ENCODE assay signal across 7 cellular contexts in the genomic region with DNA sequence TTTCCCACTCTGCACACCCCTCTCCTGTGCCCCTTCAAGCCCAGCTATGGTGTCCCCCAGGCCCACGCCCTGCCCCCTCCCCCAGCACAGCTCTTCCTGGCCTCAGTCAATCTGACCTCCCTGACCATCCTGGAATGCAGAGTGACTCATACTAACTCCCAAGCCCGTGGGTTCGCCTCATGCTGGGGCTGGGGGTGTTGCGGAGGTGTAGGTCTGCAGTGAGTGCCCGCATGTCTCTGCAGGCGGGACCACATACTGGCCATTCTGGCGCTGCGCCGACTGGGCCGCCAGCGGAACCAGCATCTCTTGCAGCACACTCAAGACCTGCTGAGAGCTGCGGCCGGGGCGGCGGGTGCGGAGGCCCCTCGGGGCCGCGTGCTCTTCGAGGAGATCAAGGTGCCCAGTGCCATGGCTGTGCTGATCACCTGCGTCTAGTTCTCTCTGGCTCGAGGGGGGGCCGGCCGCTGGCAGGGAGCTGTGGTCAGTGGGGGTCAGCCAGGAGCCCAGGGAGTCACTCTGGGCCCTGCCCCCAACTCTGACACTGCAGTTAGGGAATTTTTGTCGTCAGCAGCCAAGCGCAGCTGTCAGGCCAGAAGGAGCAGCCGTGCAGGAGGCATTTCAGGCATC. TPM values are rescaled to one million over a fixed set of nuclear protein-coding genes. Genes with fewer than 3 reads are reported as not detected.
DNase-seq lines count a peak whose midpoint lies in the region; ATAC-seq and TF ChIP-seq lines count a peak whose summit lies in the region.
"Had no signal": no experiment of that assay in that cellular context is flagged by ENCODE, and none has a peak within 500 bp of the region (broad histone marks: within the 10 kb centered on the region; RNA-seq: fewer than 3 reads in every experiment).

No MANE protein-coding gene starts in this region.

- intact Hi-C loops in mucosa of descending colon (cut with DNase I, micrococcal nuclease), result loop anchor here in 1 of 2 donors (5.0 to 10.0 kb wide), 2 partner anchors 75 to 182 kb away; no protein-coding TSS in a partner anchor

- H3K9ac ChIP-seq in adipocyte (ENCODE audit: low read length), result peak overlapping the region; percentile 62

- H3K27me3 ChIP-seq in adipocyte (replicated peaks; ENCODE audit: control insufficient read depth, insufficient read depth, low read length), result peaks cover under 1% of the 10 kb centered on the region

- no peaks in the 10 kb centered on the region for H3K36me3 ChIP-seq in adipocyte (ENCODE audit: control insufficient read depth, insufficient read depth, low read length, severe bottlenecking)
- no peaks in the 10 kb centered on the region for H3K36me3 ChIP-seq in mucosa of descending colon (ENCODE audit: low read depth)

- no peak for TF ChIP-seq CTCF in mucosa of descending colon (IDR thresholded peaks at IDR 0.05)

- no peaks in the 10 kb centered on the region for H3K9me3 ChIP-seq in adipocyte (ENCODE audit: control insufficient read depth, low read length)
- H3K9me3 ChIP-seq in mucosa of descending colon, result no peaks in the 10 kb centered on the region

- peaks cover 32% of the 10 kb centered on the region for H3K4me1 ChIP-seq in adipocyte (ENCODE audit: control insufficient read depth, insufficient read depth, low read length)
- H3K4me1 ChIP-seq in mucosa of descending colon (ENCODE audit: low read depth), result peaks cover 9% of the 10 kb centered on the region

- DNase-seq in EH (ENCODE audit: low read depth) (peak; percentile 89), adipocyte (ENCODE audit: low read depth) (no peak), mucosa of descending colon (peak in 2 of 3 donors; percentile 50), HT-29 (ENCODE audit: low spot score) (no peak), GM19238 (ENCODE audit: insufficient read length, low spot score) (no peak), DMS53 (lab: John Stamatoyannopoulos, UW) (no peak)
- DNase-seq: naive thymus-derived CD8-positive, alpha-beta T cell had no signal

- H3K4me3 ChIP-seq in adipocyte (ENCODE audit: low read length), result peak overlapping the region; percentile 54
- H3K4me3 ChIP-seq in mucosa of descending colon, result no peak overlapping the region

- no peak for ATAC-seq in mucosa of descending colon
- ATAC-seq: naive thymus-derived CD8-positive, alpha-beta T cell had no signal

RNA-seq across cellular contexts. Expression of a gene that starts 13.4 kb away (rescaled TPM):
- total RNA-seq in mucosa of descending colon, result 10 to 100 TPM; 22.0 to 67.4 (median 40.2) TPM
- total RNA-seq in HT-29 (2014; rRNA removed; shearing (Covaris generic)), result 145 and 168 TPM in 2 replicates

RNA-seq across cellular contexts. Expression of a gene that starts 15.4 kb away (rescaled TPM):
- total RNA-seq in mucosa of descending colon, result 10 to 100 TPM; 16.7 to 29.1 (median 26.1) TPM
- total RNA-seq in HT-29 (2014; rRNA removed; shearing (Covaris generic)), result 3.9 and 6.2 TPM in 2 replicates
- total RNA-seq: naive thymus-derived CD8-positive, alpha-beta T cell had no signal

RNA-seq across cellular contexts. Expression of a gene that starts 25.9 kb away (rescaled TPM):
- total RNA-seq in mucosa of descending colon, result not detected
- total RNA-seq in HT-29 (2014; rRNA removed; shearing (Covaris generic)), result not detected in 2 replicates
- total RNA-seq: naive thymus-derived CD8-positive, alpha-beta T cell had no signal

RNA-seq across cellular contexts. Expression of a gene that starts 52.6 kb away (rescaled TPM):
- 100 to 1,000 TPM in 1 of 3 donors, 10 to 100 TPM in 2; 77.6 to 106 (median 84.4) TPM for total RNA-seq in mucosa of descending colon
- total RNA-seq in HT-29 (2014; rRNA removed; shearing (Covaris generic)), result 40.0 and 51.0 TPM in 2 replicates

Comparison
In these comparisons a context has a peak if more than half of its experiments do, and no peak if none do; other contexts are left out.
1. DNase-seq: peak in EH (single experiment) and mucosa of descending colon (2 of 3); none in adipocyte (single experiment), HT-29 (single experiment), GM19238 (single experiment) and DMS53 (single experiment).